ENCODE assay signal across 10 cellular contexts in the genomic region with DNA sequence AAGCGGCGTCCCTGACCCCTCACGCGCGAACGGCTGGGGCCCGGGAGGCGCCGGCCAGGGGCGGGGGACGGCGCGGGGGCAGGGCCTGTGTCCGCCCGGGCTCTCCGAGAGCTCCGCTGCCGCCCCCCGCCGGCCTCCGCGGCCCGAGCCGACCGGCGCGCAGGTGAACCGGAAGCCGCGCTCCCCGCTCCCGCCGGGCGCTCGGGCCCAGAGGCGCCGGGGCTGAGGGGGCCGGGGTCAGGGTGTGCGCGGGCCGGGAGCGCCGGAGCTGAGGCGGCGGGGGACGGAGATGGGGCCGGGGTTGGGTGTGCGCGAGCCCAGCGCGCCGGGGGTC. TPM values are rescaled to one million over a fixed set of nuclear protein-coding genes. Genes with fewer than 3 reads are reported as not detected.
A peak's percentile ranks its signal among the peaks of the same experiment; 100 is the strongest.
DNase-seq lines count a peak whose midpoint lies in the region; ATAC-seq, FAIRE-seq and TF ChIP-seq lines count a peak whose summit lies in the region.
"Had no signal": no experiment of that assay in that cellular context is flagged by ENCODE, and none has a peak within 500 bp of the region (broad histone marks: within the 10 kb centered on the region; RNA-seq: fewer than 3 reads in every experiment).

No MANE protein-coding gene starts in this region.

- peak overlapping the region; percentile 96 for H3K27ac Mint-ChIP-seq in stimulated activated memory B cell treated with anti-CD40 and anti-IgM and Interleukin-4, amounts not matched to agents 10 μg/mL and 1 μg/mL and 100 μg/mL, for 72 hours

- FAIRE-seq in RCC 7860 (lab: Jason Lieb, UNC) = no peak
- FAIRE-seq: G401.6 had no signal

- peaks cover 55% of the 10 kb centered on the region for H3K4me1 Mint-ChIP-seq in stimulated activated memory B cell treated with anti-CD40 and anti-IgM and Interleukin-4, amounts not matched to agents 10 μg/mL and 1 μg/mL and 100 μg/mL, for 72 hours

- in situ Hi-C loops in astrocyte of the cerebellum (cut with HindIII; ENCODE audit: low sequenced_read_pairs) = no loop called here

- TF ChIP-seq CTCF in astrocyte of the cerebellum (IDR thresholded peaks at IDR 0.05; ENCODE audit: low read depth, low read length, missing control alignments) = no peak

- DNase-seq in NCI-H82 (lab: John Stamatoyannopoulos, UW) (peak; percentile 44), NCI-H82 treated with DMSO at 0.1 percent for 48 hours (lab: John Stamatoyannopoulos, UW; ENCODE audit: unreplicated experiment) (no peak), astrocyte of the cerebellum (ENCODE audit: low read depth) (no peak), islet precursor cell (peak; percentile 72), RCC 7860 (ENCODE audit: low spot score) (no peak)
- no peak for DNase-seq in Jurkat, Clone E6-1 (ENCODE audit: low read depth, low spot score)

- H3K9me3 Mint-ChIP-seq in stimulated activated memory B cell treated with anti-CD40 and anti-IgM and Interleukin-4, amounts not matched to agents 10 μg/mL and 1 μg/mL and 100 μg/mL, for 72 hours = no peaks in the 10 kb centered on the region
- H3K9me3 Mint-ChIP-seq: activated naive CD4-positive, alpha-beta T cell treated with anti-CD3 and anti-CD28 coated beads, Interleukin-2, amount 50 U/mL, for 24 hours had no signal

- H3K27me3 Mint-ChIP-seq in stimulated activated memory B cell treated with anti-CD40 and anti-IgM and Interleukin-4, amounts not matched to agents 10 μg/mL and 1 μg/mL and 100 μg/mL, for 72 hours = no peaks in the 10 kb centered on the region
- H3K27me3 Mint-ChIP-seq: activated naive CD4-positive, alpha-beta T cell treated with anti-CD3 and anti-CD28 coated beads, Interleukin-2, amount 50 U/mL, for 24 hours had no signal

- peak; percentile 75 for ATAC-seq in stimulated activated memory B cell treated with anti-CD40 and anti-IgM and Interleukin-4, amounts not matched to agents 10 μg/mL and 1 μg/mL and 100 μg/mL, for 72 hours
- no peak for ATAC-seq in GM18517 (IDR thresholded peaks at IDR 0.05; ENCODE audit: unreplicated experiment)

- peak overlapping the region; percentile 96 for H3K4me3 Mint-ChIP-seq in stimulated activated memory B cell treated with anti-CD40 and anti-IgM and Interleukin-4, amounts not matched to agents 10 μg/mL and 1 μg/mL and 100 μg/mL, for 72 hours

- peak overlapping the region; percentile 75 for H3K4me3 ChIP-seq in Jurkat, Clone E6-1 (ENCODE audit: low read length)
- H3K4me3 ChIP-seq in astrocyte of the cerebellum (ENCODE audit: low read depth, low read length) = peak overlapping the region; percentile 54

- H3K36me3 Mint-ChIP-seq in stimulated activated memory B cell treated with anti-CD40 and anti-IgM and Interleukin-4, amounts not matched to agents 10 μg/mL and 1 μg/mL and 100 μg/mL, for 72 hours = peaks cover 35% of the 10 kb centered on the region
- H3K36me3 Mint-ChIP-seq: activated naive CD4-positive, alpha-beta T cell treated with anti-CD3 and anti-CD28 coated beads, Interleukin-2, amount 50 U/mL, for 24 hours had no signal

RNA-seq across cellular contexts. Expression of a gene that starts 0.4 kb away (rescaled TPM):
- 21.0 TPM for polyA plus RNA-seq in Jurkat, Clone E6-1 (2012; ENCODE audit: insufficient read depth, insufficient read length)

Comparison
In these comparisons a context has a peak if more than half of its experiments do, and no peak if none do; other contexts are left out.
1. DNase-seq: peak in NCI-H82 (single experiment) and islet precursor cell (single experiment); none in NCI-H82 treated with DMSO at 0.1 percent for 48 hours (single experiment), Jurkat, Clone E6-1 (single experiment), astrocyte of the cerebellum (single experiment) and RCC 7860 (single experiment).